ENCODE assay signal across 18 cellular contexts in the genomic region with DNA sequence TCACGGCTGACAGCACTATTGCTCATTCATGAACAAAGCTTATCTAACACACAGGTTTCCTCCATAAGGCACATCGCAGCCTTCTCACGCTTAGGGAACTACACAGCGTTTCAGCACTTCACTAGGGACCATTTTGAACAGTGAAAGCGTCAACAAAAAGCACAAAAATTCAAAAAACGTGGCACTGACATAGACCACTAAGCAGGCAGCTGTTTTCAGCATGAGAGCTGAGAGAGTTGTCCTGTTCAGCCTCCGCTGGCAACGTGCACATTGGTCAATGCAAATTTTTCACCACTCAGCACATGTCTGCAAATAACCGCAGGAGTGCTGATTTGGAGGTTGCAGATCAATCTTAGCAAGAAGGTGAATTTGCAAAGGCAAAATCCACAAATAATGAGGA.
A peak's percentile ranks its signal among the peaks of the same experiment; 100 is the strongest.
DNase-seq lines count a peak whose midpoint lies in the region; ATAC-seq, FAIRE-seq and TF ChIP-seq lines count a peak whose summit lies in the region.
"Had no signal": no experiment of that assay in that cellular context is flagged by ENCODE, and none has a peak within 500 bp of the region (broad histone marks: within the 10 kb centered on the region; RNA-seq: fewer than 3 reads in every experiment).

No MANE protein-coding gene starts in this region.

- in situ Hi-C loops in HepG2 (cut with HindIII; ENCODE audit: extremely low pct_ligation_motif_present, low pct_unique_long_range_greater_than_20kb) = no loop called here
- in situ Hi-C loops in K562 (cut with MboI) = no loop called here

- peaks cover 16% of the 10 kb centered on the region for H3K27me3 Mint-ChIP-seq in type B pancreatic cell
- H3K27me3 Mint-ChIP-seq in CD8-positive, alpha-beta memory T cell = peaks cover 16 to 17% of the 10 kb centered on the region in 2 donors

- H4K20me1 ChIP-seq in HepG2 (ENCODE audit: insufficient read depth, low read length) (no peaks in the 10 kb centered on the region), K562 (replicated peaks; ENCODE audit: control insufficient read depth, insufficient read depth, low read length) (no peaks in the 10 kb centered on the region; the same call in 1 of the 2 replicates)

- 28% methylated on average over 9 of the region's 9 CpGs for WGBS in HepG2 (ENCODE audit: low lambda C conversion rate)
- 70% methylated on average over 8 of the region's 9 CpGs for WGBS in right lobe of liver (ENCODE audit: insufficient coverage, low coverage, low lambda C conversion rate, missing lambda C conversion rate)
- 0% methylated on average over 9 of the region's 9 CpGs for WGBS in K562 (ENCODE audit: insufficient coverage, low coverage, missing lambda C conversion rate)
- 82 to 85% methylated on average over 9 of the region's 9 CpGs for WGBS in lung, 2 donors

- H2AFZ ChIP-seq in HepG2 (ENCODE audit: low read length) (no peak overlapping the region), K562 (ENCODE audit: low read depth, low read length) (no peak overlapping the region)
- H2AFZ ChIP-seq: GM23248, PC-9 had no signal

- peaks cover 12% of the 10 kb centered on the region for H3K4me1 Mint-ChIP-seq in type B pancreatic cell (ENCODE audit: unreplicated experiment)
- H3K4me1 Mint-ChIP-seq in CD8-positive, alpha-beta memory T cell = no peaks in the 10 kb centered on the region

- TF ChIP-seq POLR2A in HepG2 (IDR thresholded peaks at IDR 0.05; ENCODE audit: insufficient read depth in 1 of 2, low read depth in 2 of 2, low read length in 2 of 2) (no peak), right lobe of liver (IDR thresholded peaks at IDR 0.05) (no peak), K562 (conservative IDR thresholded peaks at IDR 0.05) (no peak)

- no peak for FAIRE-seq in HepG2 (lab: Jason Lieb, UNC)
- FAIRE-seq in K562 (lab: Jason Lieb, UNC) = peak; percentile 11
- FAIRE-seq: A549, GM12891 had no signal

- no TSS peak for BruUV-seq in HepG2 (replicated peaks; lab: Mats Ljungman, UMichigan)
- no TSS peak for BruUV-seq in K562 (replicated peaks; lab: Mats Ljungman, UMichigan)

- CTCF ChIA-PET in HepG2 (lab: Yijun Ruan, JAX; ENCODE audit: low intra/inter-chr PET ratio, low total read pairs) (no interaction called here), K562 (lab: Yijun Ruan, JAX; ENCODE audit: low intra/inter-chr PET ratio) (no interaction called here)
- CTCF ChIA-PET in CD8-positive, alpha-beta memory T cell (lab: Charles Lee) = no interaction called here

- H3K4me3 Mint-ChIP-seq in type B pancreatic cell = no peak overlapping the region
- no peak overlapping the region for H3K4me3 Mint-ChIP-seq in CD8-positive, alpha-beta memory T cell
- H3K4me3 Mint-ChIP-seq: HFFc6 had no signal

- no peaks in the 10 kb centered on the region for H3K9me3 Mint-ChIP-seq in type B pancreatic cell
- peaks cover 0 to 2% (median 0%) of the 10 kb centered on the region in 5 donors for H3K9me3 Mint-ChIP-seq in CD8-positive, alpha-beta memory T cell
- H3K9me3 Mint-ChIP-seq: HFFc6 had no signal

- intact Hi-C loops in HepG2 (cut with micrococcal nuclease; ENCODE audit: unreplicated experiment) (no loop called here), right lobe of liver (cut with DNase I) (no loop called here), K562 (cut with micrococcal nuclease) (no loop called here)

- H3K36me3 ChIP-seq in HepG2 (replicated peaks in 1 of 2; ENCODE audit: control insufficient read depth in 1 of 2, insufficient read depth in 2 of 2, low read length in 2 of 2) (no peaks in the 10 kb centered on the region), right lobe of liver (no peaks in the 10 kb centered on the region), K562 (ENCODE audit: control insufficient read depth, insufficient read depth, low read length) (no peaks in the 10 kb centered on the region), lung (ENCODE audit: control insufficient read depth in 2 of 2, insufficient read depth in 2 of 2, low read length in 2 of 2) (peaks cover 0 to 10% of the 10 kb centered on the region in 2 donors)
- no peaks in the 10 kb centered on the region for H3K36me3 ChIP-seq in CD8-positive, alpha-beta memory T cell (ENCODE audit: insufficient read depth, low read length)

- no peaks in the 10 kb centered on the region for H3K36me3 Mint-ChIP-seq in type B pancreatic cell
- H3K36me3 Mint-ChIP-seq in CD8-positive, alpha-beta memory T cell = no peaks in the 10 kb centered on the region

- H3K79me2 ChIP-seq in HepG2 (ENCODE audit: insufficient read depth, low read length) (no peaks in the 10 kb centered on the region), K562 (ENCODE audit: control insufficient read depth, insufficient read depth, low read length) (no peaks in the 10 kb centered on the region)

- DNase-seq in HepG2 (ENCODE audit: low spot score) = no peak
- DNase-seq in right lobe of liver = no peak
- DNase-seq in K562 (ENCODE audit: extremely low read depth in 1 of 4, low spot score in 3 of 4) = no peak
- peak; percentile 22 for DNase-seq in lung (ENCODE audit: low spot score)
- no peak for DNase-seq in type B pancreatic cell (ENCODE audit: extremely low spot score, unreplicated experiment)
- no peak for DNase-seq in kidney glomerular epithelial cell (lab: John Stamatoyannopoulos, UW)
- no peak for DNase-seq in CD8-positive, alpha-beta memory T cell
- DNase-seq in DMS79 treated with DMSO at 0.1 percent for 48 hours (lab: John Stamatoyannopoulos, UW) = no peak
- DNase-seq: DMS53, GM23248, HFFc6, NCI-H1092 treated with DMSO at 0.1 percent for 48 hours, NCI-H1694 treated with DMSO at 0.1 percent for 48 hours, PC-9 had no signal

- H3K4me2 ChIP-seq in HepG2 (ENCODE audit: low read depth, low read length) = peak overlapping the region; percentile 60
- no peak overlapping the region for H3K4me2 ChIP-seq in K562 (ENCODE audit: insufficient read depth, low read length)
- H3K4me2 ChIP-seq: A549, KMS-11, PC-9 had no signal

- POLR2A ChIA-PET in HepG2 (lab: Yijun Ruan, JAX) (no interaction called here), K562 (lab: Yijun Ruan, JAX) (no interaction called here)
- POLR2A ChIA-PET in CD8-positive, alpha-beta memory T cell (lab: Charles Lee) = no interaction called here

- H3K4me1 ChIP-seq in HepG2 (ENCODE audit: insufficient read depth, low read length) (peaks cover 48% of the 10 kb centered on the region), right lobe of liver (no peaks in the 10 kb centered on the region), K562 (replicated peaks in 1 of 2; ENCODE audit: control insufficient read depth in 2 of 2, insufficient read depth in 2 of 2, low read length in 2 of 2) (peaks cover 0 to 5% of the 10 kb centered on the region in 2 experiments; a peak in 2 of 5 replicates), lung (ENCODE audit: control insufficient read depth in 2 of 2, insufficient read depth in 2 of 2, low read length in 2 of 2) (peaks cover 5 to 20% of the 10 kb centered on the region in 2 donors)
- no peaks in the 10 kb centered on the region for H3K4me1 ChIP-seq in CD8-positive, alpha-beta memory T cell (ENCODE audit: insufficient read depth, low read length)
- H3K4me1 ChIP-seq: A549 had no signal

- no peak for TF ChIP-seq RAD21 in HepG2 (CRISPR knock-in tag; IDR thresholded peaks at IDR 0.05)
- no peak for TF ChIP-seq RAD21 in K562 (CRISPR knock-in tag; conservative IDR thresholded peaks at IDR 0.05 in 1 of 2, IDR thresholded peaks at IDR 0.05 in 1 of 2)

- H3K4me3 ChIP-seq in HepG2 (replicated peaks in 1 of 3; ENCODE audit: insufficient read depth in 1 of 3, low read depth in 2 of 3, low read length in 3 of 3) = 0 out of 6 replicates have a peak overlapping the region, but pooled peaks of 1 of the 3 experiments have one; percentile 36
- no peak overlapping the region for H3K4me3 ChIP-seq in right lobe of liver
- H3K4me3 ChIP-seq in K562 = no peak overlapping the region
- H3K4me3 ChIP-seq in lung = no peak overlapping the region
- no peak overlapping the region for H3K4me3 ChIP-seq in CD8-positive, alpha-beta memory T cell (ENCODE audit: low read length)
- H3K4me3 ChIP-seq: A549, GM23248, PC-9 had no signal

- H3K27me3 ChIP-seq in HepG2 (ENCODE audit: control insufficient read depth in 1 of 2, insufficient read depth in 2 of 2, low read length in 2 of 2) (peaks cover 9 to 76% of the 10 kb centered on the region in 2 experiments), right lobe of liver (no peaks in the 10 kb centered on the region), K562 (ENCODE audit: control insufficient read depth in 2 of 2, insufficient read depth in 2 of 2, low read length in 2 of 2) (peaks cover 52 to 75% of the 10 kb centered on the region in 2 experiments), lung (ENCODE audit: control insufficient read depth, insufficient read depth) (no peaks in the 10 kb centered on the region)
- H3K27me3 ChIP-seq in CD8-positive, alpha-beta memory T cell (ENCODE audit: insufficient read depth, low read length, poor library complexity, severe bottlenecking) = no peaks in the 10 kb centered on the region

- H3K9ac ChIP-seq in HepG2 (ENCODE audit: insufficient read depth, low read depth, low read length) (no peak overlapping the region), K562 (ENCODE audit: insufficient read depth in 1 of 2, low read depth in 2 of 2, low read length in 2 of 2) (no peak overlapping the region)
- H3K9ac ChIP-seq: GM23248, KMS-11 had no signal

- H3K9me3 ChIP-seq in HepG2 (ENCODE audit: low read length) = no peaks in the 10 kb centered on the region
- no peaks in the 10 kb centered on the region for H3K9me3 ChIP-seq in right lobe of liver
- H3K9me3 ChIP-seq in K562 (replicated peaks; ENCODE audit: control insufficient read depth, insufficient read depth, low read depth, low read length) = no peaks in the 10 kb centered on the region
- H3K9me3 ChIP-seq in lung (ENCODE audit: control insufficient read depth in 2 of 2, insufficient read depth in 1 of 2, low read length in 1 of 2) = no peaks in the 10 kb centered on the region
- H3K9me3 ChIP-seq in CD8-positive, alpha-beta memory T cell (ENCODE audit: low read length) = no peaks in the 10 kb centered on the region
- H3K9me3 ChIP-seq: A549 had no signal

- TF ChIP-seq EP300 in HepG2 (IDR thresholded peaks at IDR 0.05; ENCODE audit: low read depth in 2 of 2, low read length in 2 of 2) (no peak), HepG2 (CRISPR knock-in tag; IDR thresholded peaks at IDR 0.05; ENCODE audit: borderline replicate concordance) (no peak), K562 (IDR thresholded peaks at IDR 0.05; ENCODE audit: low read length) (no peak)

- H3K27ac ChIP-seq in HepG2 (ENCODE audit: extremely low read length, insufficient read depth, low read length) = no peak overlapping the region
- H3K27ac ChIP-seq in right lobe of liver = no peak overlapping the region
- H3K27ac ChIP-seq in K562 (ENCODE audit: extremely low read depth, low read depth, low read length) = no peak overlapping the region
- no peak overlapping the region for H3K27ac ChIP-seq in lung (ENCODE audit: low read depth in 1 of 2, low read length in 1 of 2)
- no peak overlapping the region for H3K27ac ChIP-seq in CD8-positive, alpha-beta memory T cell (ENCODE audit: low read depth, low read length)
- H3K27ac ChIP-seq: A549, C4-2B, GM23248, KMS-11, PC-9 had no signal

- peak overlapping the region; percentile 11 for H3K27ac Mint-ChIP-seq in type B pancreatic cell
- no peak overlapping the region for H3K27ac Mint-ChIP-seq in CD8-positive, alpha-beta memory T cell
- H3K27ac Mint-ChIP-seq: HFFc6 had no signal

- H3K9me1 ChIP-seq in K562 (ENCODE audit: control insufficient read depth, insufficient read depth, low read length) = no peaks in the 10 kb centered on the region

- ATAC-seq in HepG2 (peak; percentile 21), right lobe of liver (no peak), K562 (no peak), lung (ENCODE audit: insufficient read depth, low FRiP score) (no peak)
- ATAC-seq: A549 had no signal

- TF ChIP-seq CTCF in HepG2 (CRISPR knock-in tag; IDR thresholded peaks at IDR 0.05) (no peak), right lobe of liver (IDR thresholded peaks at IDR 0.05) (no peak), K562 (IDR thresholded peaks at IDR 0.05 in 2 of 3, conservative IDR thresholded peaks at IDR 0.05 in 1 of 3; ENCODE audit: insufficient read depth in 2 of 3, low read depth in 1 of 3, low read length in 3 of 3) (no peak), lung (IDR thresholded peaks at IDR 0.05; ENCODE audit: control extremely low read depth, extremely low read depth) (no peak), type B pancreatic cell (conservative IDR thresholded peaks at IDR 0.05) (no peak)

Comparison
In these comparisons a context has a peak if more than half of its experiments do, and no peak if none do; other contexts are left out.
1. Of the 241 proteins assayed by ChIP-seq in both HepG2 and K562: peak only in HepG2: MAX; only in K562: none; in both: none; in neither: 240.